ENCODE assay signal across 9 cellular contexts in the genomic region with DNA sequence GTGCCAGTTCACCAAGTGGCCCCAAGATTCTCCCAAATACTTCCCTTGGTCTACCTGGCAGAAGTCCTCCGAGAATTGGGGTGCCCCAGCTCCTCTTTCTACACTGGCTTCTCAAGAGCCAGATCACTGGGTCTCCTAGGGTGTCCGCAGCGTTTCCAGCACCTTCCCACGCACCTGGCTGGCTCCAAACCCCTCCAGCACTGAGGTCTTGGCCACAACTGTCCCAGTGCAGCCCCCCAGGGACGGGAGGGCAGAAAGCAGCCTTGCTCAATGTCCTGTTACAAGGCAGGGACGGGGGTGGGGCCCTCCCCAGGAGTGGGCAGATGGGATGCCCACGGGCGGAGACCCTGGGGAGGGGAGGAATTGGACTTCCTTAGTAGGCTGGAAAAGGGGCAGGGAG. TPM values are rescaled to one million over a fixed set of nuclear protein-coding genes. Genes with fewer than 3 reads are reported as not detected.
DNase-seq lines count a peak whose midpoint lies in the region; TF ChIP-seq lines count a peak whose summit lies in the region.
"Had no signal": no experiment of that assay in that cellular context is flagged by ENCODE, and none has a peak within 500 bp of the region (broad histone marks: within the 10 kb centered on the region; RNA-seq: fewer than 3 reads in every experiment).

No MANE protein-coding gene starts in this region.

- no peak overlapping the region for H2AFZ ChIP-seq in Karpas-422 (ENCODE audit: low read length)

- H3K4me1 Mint-ChIP-seq in nephron, result peaks cover 29% of the 10 kb centered on the region

- H3K4me2 ChIP-seq in Karpas-422 (ENCODE audit: low read depth, low read length, poor library complexity, severe bottlenecking), result peak overlapping the region; percentile 78

- no peaks in the 10 kb centered on the region; the same call in 1 of the 2 replicates for H3K36me3 ChIP-seq in Karpas-422 (ENCODE audit: insufficient read depth, low read length)

- H3K9ac ChIP-seq in Karpas-422 (ENCODE audit: low read length), result peak overlapping the region; percentile 73

- H3K4me3 Mint-ChIP-seq in nephron, result peak overlapping the region; percentile 84 to 85 (median 85)

- H3K27ac ChIP-seq in Karpas-422 (ENCODE audit: low read length) (peak overlapping the region; percentile 98), dorsolateral prefrontal cortex (peak overlapping the region in 40 of 59 donors; percentile 3 to 82 (median 59))

- CTCF ChIA-PET in AG04449 (lab: Yijun Ruan, JAX), result interaction anchor here (0.6 to 1.4 kb wide), 4 partner anchors 9 to 83 kb away, joined by 3 read pairs; no protein-coding TSS in a partner anchor

- H3K4me1 ChIP-seq in Karpas-422 (ENCODE audit: low read length), result peaks cover 71% of the 10 kb centered on the region

- peak overlapping the region in 1 of 3 experiments; percentile 55 for H3K27ac Mint-ChIP-seq in nephron

- 0 out of 2 replicates have a peak, but pooled peaks cover 4% of the 10 kb centered on the region for H4K20me1 ChIP-seq in Karpas-422 (ENCODE audit: insufficient read depth, low read depth, low read length)

- DNase-seq in AG04449 (ENCODE audit: low read depth, low spot score) (no peak), Karpas-422 (no peak), dorsolateral prefrontal cortex (no peak), SKM-1 treated with dmso at 0.1 percent for 144 hours (lab: John Stamatoyannopoulos, UW; ENCODE audit: unreplicated experiment) (no peak), amniotic stem cell (lab: John Stamatoyannopoulos, UW) (no peak), AG08396 (ENCODE audit: low spot score) (no peak)
- no peak for DNase-seq in activated CD8-positive, alpha-beta memory T cell treated with anti-CD3 and anti-CD28 coated beads for 24 hours
- DNase-seq: foreskin melanocyte had no signal

- H3K27me3 ChIP-seq in Karpas-422 (ENCODE audit: low read length) (no peaks in the 10 kb centered on the region), dorsolateral prefrontal cortex (no peaks in the 10 kb centered on the region)

- peak overlapping the region; percentile 83 for H3K4me3 ChIP-seq in AG04449 (ENCODE audit: low read depth, low read length)
- peak overlapping the region; percentile 68 for H3K4me3 ChIP-seq in Karpas-422 (ENCODE audit: low read length)
- peak overlapping the region in 56 of 59 donors; percentile 25 to 76 (median 62) for H3K4me3 ChIP-seq in dorsolateral prefrontal cortex

- no peaks in the 10 kb centered on the region for H3K9me3 Mint-ChIP-seq in nephron

- no peaks in the 10 kb centered on the region for H3K27me3 Mint-ChIP-seq in nephron (ENCODE audit: low read depth)

- no peak for TF ChIP-seq CTCF in AG04449 (IDR thresholded peaks at IDR 0.05; ENCODE audit: insufficient read depth, low read length, missing control alignments)
- no peak for TF ChIP-seq CTCF in dorsolateral prefrontal cortex (IDR thresholded peaks at IDR 0.05 in 54 of 56, conservative IDR thresholded peaks at IDR 0.05 in 2 of 56; ENCODE audit: low read depth in 1 of 56, partially characterized antibody in 56 of 56)
- no peak for TF ChIP-seq CTCF in nephron (IDR thresholded peaks at IDR 0.05; ENCODE audit: unreplicated experiment in 3 of 3)

- no peaks in the 10 kb centered on the region for H3K9me3 ChIP-seq in Karpas-422 (ENCODE audit: low read length)

- H3K79me2 ChIP-seq in Karpas-422 (ENCODE audit: low read length), result peaks cover 56% of the 10 kb centered on the region

- POLR2A ChIA-PET in AG04449 (lab: Yijun Ruan, JAX), result no interaction called here

- no peaks in the 10 kb centered on the region for H3K9me2 ChIP-seq in Karpas-422 (replicated peaks; ENCODE audit: insufficient read depth, low read length)

- intact Hi-C loops in dorsolateral prefrontal cortex (cut with DNase I), result no loop called here

- no peaks in the 10 kb centered on the region for H3K36me3 Mint-ChIP-seq in nephron (ENCODE audit: low read depth)

RNA-seq across cellular contexts. Expression of a gene that starts 1.1 kb away (rescaled TPM):
- 59.9 and 81.7 TPM in 2 replicates for total RNA-seq in Karpas-422 (2014; rRNA removed; shearing (Covaris generic); ENCODE audit: low replicate concordance)
- total RNA-seq in dorsolateral prefrontal cortex, result 100 to 1,000 TPM in 2 of 120 experiments, 10 to 100 TPM in 118; 38.8 to 122 (median 62.6) TPM
